33 cellular contexts compared by ENCODE assay signal in the genomic region with DNA sequence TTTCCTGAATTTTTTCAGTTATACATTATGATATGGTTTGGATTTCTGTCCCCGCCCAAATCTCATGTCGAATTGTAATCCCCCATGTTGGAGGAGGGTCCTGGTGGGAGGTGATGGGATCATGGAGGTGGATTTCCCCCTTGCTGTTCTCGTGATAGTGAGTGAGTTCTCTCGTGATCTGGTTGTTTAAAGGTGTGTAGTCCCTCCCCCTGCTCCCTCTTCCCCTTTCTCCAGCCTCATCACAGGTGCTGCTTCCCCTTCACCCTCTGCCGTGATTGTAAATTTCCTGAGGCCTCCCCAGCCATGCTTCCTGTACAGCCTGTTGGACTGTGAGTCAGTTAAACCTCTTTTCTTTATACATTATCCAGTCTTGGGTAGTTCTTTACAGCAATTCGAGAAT.
DNase-seq lines count a peak whose midpoint lies in the region; ATAC-seq and TF ChIP-seq lines count a peak whose summit lies in the region.
"Had no signal": no experiment of that assay in that cellular context is flagged by ENCODE, and none has a peak within 500 bp of the region (broad histone marks: within the 10 kb centered on the region; RNA-seq: fewer than 3 reads in every experiment).

No MANE protein-coding gene starts in this region.

- no peak overlapping the region for H2BK120ac ChIP-seq in mesenchymal stem cell (ENCODE audit: low read depth, low read length)

- no peaks in the 10 kb centered on the region for H3K79me1 ChIP-seq in mesenchymal stem cell (replicated peaks; ENCODE audit: low read length, poor library complexity, severe bottlenecking)

- in situ Hi-C loops in KBM-7 (cut with MboI; ENCODE audit: low pct_unique_long_range_greater_than_20kb, low sequenced_read_pairs) = no loop called here

- H3K27me3 Mint-ChIP-seq in activated B cell treated with CpG ODN at 0.5 μM for 24 hours = no peaks in the 10 kb centered on the region
- no peaks in the 10 kb centered on the region for H3K27me3 Mint-ChIP-seq in memory B cell
- peaks cover 0 to 11% (median 0%) of the 10 kb centered on the region in 5 donors for H3K27me3 Mint-ChIP-seq in naive thymus-derived CD4-positive, alpha-beta T cell
- H3K27me3 Mint-ChIP-seq: activated naive CD4-positive, alpha-beta T cell treated with anti-CD3 and anti-CD28 coated beads, Interleukin-2, amount 50 U/mL, for 24 hours; dendritic cell treated with granulocyte-macrophage colony-stimulating factor and Interleukin-4, amounts not matched to agents 40 ng/mL and 50 ng/mL, for 4 days; type B pancreatic cell had no signal

- H3K36me3 Mint-ChIP-seq in activated B cell treated with CpG ODN at 0.5 μM for 24 hours (ENCODE audit: low read depth) = no peaks in the 10 kb centered on the region
- H3K36me3 Mint-ChIP-seq in memory B cell = no peaks in the 10 kb centered on the region
- no peaks in the 10 kb centered on the region for H3K36me3 Mint-ChIP-seq in naive thymus-derived CD4-positive, alpha-beta T cell
- H3K36me3 Mint-ChIP-seq: activated naive CD4-positive, alpha-beta T cell treated with anti-CD3 and anti-CD28 coated beads, Interleukin-2, amount 50 U/mL, for 24 hours; brain; type B pancreatic cell had no signal

- H3K4me3 ChIP-seq in BLaER1 (no peak overlapping the region), mesenchymal stem cell (ENCODE audit: insufficient read depth in 1 of 2, low read depth in 1 of 2, low read length in 2 of 2) (no peak overlapping the region)
- H3K4me3 ChIP-seq in naive thymus-derived CD4-positive, alpha-beta T cell (ENCODE audit: low read length) = no peak overlapping the region
- H3K4me3 ChIP-seq: esophagus squamous epithelium, heart right ventricle, ovary had no signal

- CTCF ChIA-PET in activated B cell treated with CpG ODN at 0.5 μM for 24 hours (lab: Charles Lee) = interaction anchor here (1.2 kb wide), 1 partner anchor 9 kb away, joined by 4 read pairs; no protein-coding TSS in a partner anchor
- CTCF ChIA-PET in naive thymus-derived CD4-positive, alpha-beta T cell (lab: Charles Lee) = no interaction called here

- 89% methylated on average over 4 of the region's 6 CpGs for WGBS in mesenchymal stem cell

- intact Hi-C loops in activated B cell treated with CpG ODN at 0.5 μM for 24 hours (cut with micrococcal nuclease) = no loop called here
- intact Hi-C loops in naive thymus-derived CD4-positive, alpha-beta T cell (cut with micrococcal nuclease) = no loop called here

- H3K4ac ChIP-seq in mesenchymal stem cell (ENCODE audit: low read depth in 1 of 2, low read length in 2 of 2) = no peak overlapping the region

- H3K4me1 ChIP-seq in BLaER1 = peaks cover 30% of the 10 kb centered on the region
- no peaks in the 10 kb centered on the region for H3K4me1 ChIP-seq in naive thymus-derived CD4-positive, alpha-beta T cell (ENCODE audit: control insufficient read depth in 2 of 2, insufficient read depth in 2 of 2, low read length in 2 of 2)
- no peaks in the 10 kb centered on the region for H3K4me1 ChIP-seq in mesenchymal stem cell (ENCODE audit: control insufficient read depth, insufficient read depth, low read depth, low read length)
- H3K4me1 ChIP-seq: esophagus squamous epithelium, foreskin keratinocyte had no signal

- no peak for TF ChIP-seq CTCF in activated B cell treated with CpG ODN at 0.5 μM for 24 hours (IDR thresholded peaks at IDR 0.05)

- no peak overlapping the region for H3K18ac ChIP-seq in mesenchymal stem cell (ENCODE audit: low read depth in 1 of 2, low read length in 2 of 2)

- no peak overlapping the region for H4K8ac ChIP-seq in mesenchymal stem cell (ENCODE audit: low read length)

- no peak overlapping the region for H4K91ac ChIP-seq in mesenchymal stem cell (ENCODE audit: low read length)

- DNase-seq in KBM-7 (peak; percentile 49), activated B cell treated with CpG ODN at 0.5 μM for 24 hours (no peak), memory B cell (ENCODE audit: low spot score in 2 of 2) (no peak), AG08396 (ENCODE audit: low spot score) (no peak), mesenchymal stem cell (no peak)
- DNase-seq in naive thymus-derived CD4-positive, alpha-beta T cell = no peak
- DNase-seq: activated CD8-positive, alpha-beta T cell treated with anti-CD3 and anti-CD28 coated beads for 36 hours; amniotic stem cell; CD8-positive, alpha-beta memory T cell; DMS 273 treated with DMSO at 0.1 percent for 48 hours; endodermal cell; esophagus squamous epithelium; foreskin keratinocyte; GOT3; heart right ventricle; HFFc6; kidney; NCI-H1105; NCI-H187 treated with DMSO at 0.1 percent for 48 hours; NCI-H2171 treated with DMSO at 0.1 percent for 48 hours; NCI-H524 treated with DMSO at 0.1 percent for 48 hours; ovary; PC-3; stimulated activated CD4-positive, alpha-beta T cell treated with anti-CD3 and anti-CD28 coated beads, Interleukin-15, amount 100 ng/mL, for 24 hours; stimulated activated CD4-positive, alpha-beta T cell treated with anti-CD3 and anti-CD28 coated beads, Interleukin-4, amount 100 ng/mL, for 4 hours; T-helper 2 cell had no signal

- H2AK5ac ChIP-seq in mesenchymal stem cell (ENCODE audit: low read length, severe bottlenecking) = no peak overlapping the region

- H3K9me3 ChIP-seq in BLaER1 (no peaks in the 10 kb centered on the region), mesenchymal stem cell (ENCODE audit: control insufficient read depth, low read length) (no peaks in the 10 kb centered on the region)
- no peaks in the 10 kb centered on the region for H3K9me3 ChIP-seq in naive thymus-derived CD4-positive, alpha-beta T cell (ENCODE audit: control insufficient read depth in 2 of 3, low read length in 3 of 3)
- H3K9me3 ChIP-seq: esophagus squamous epithelium, heart right ventricle, ovary had no signal

- H3K4me3 Mint-ChIP-seq in activated B cell treated with CpG ODN at 0.5 μM for 24 hours (peak overlapping the region; percentile 8), memory B cell (peak overlapping the region; percentile 51)
- H3K4me3 Mint-ChIP-seq in naive thymus-derived CD4-positive, alpha-beta T cell = no peak overlapping the region
- H3K4me3 Mint-ChIP-seq: activated CD8-positive, alpha-beta T cell treated with anti-CD3 and anti-CD28 coated beads for 36 hours; activated naive CD4-positive, alpha-beta T cell treated with anti-CD3 and anti-CD28 coated beads, Interleukin-2, amount 50 U/mL, for 24 hours; brain; CD8-positive, alpha-beta memory T cell; dendritic cell treated with granulocyte-macrophage colony-stimulating factor and Interleukin-4, amounts not matched to agents 40 ng/mL and 50 ng/mL, for 4 days; endodermal cell; HFFc6; type B pancreatic cell had no signal

- H3K9me3 Mint-ChIP-seq in activated B cell treated with CpG ODN at 0.5 μM for 24 hours (no peaks in the 10 kb centered on the region), memory B cell (no peaks in the 10 kb centered on the region)
- no peaks in the 10 kb centered on the region for H3K9me3 Mint-ChIP-seq in naive thymus-derived CD4-positive, alpha-beta T cell
- H3K9me3 Mint-ChIP-seq: activated CD8-positive, alpha-beta T cell treated with anti-CD3 and anti-CD28 coated beads for 36 hours; activated naive CD4-positive, alpha-beta T cell treated with anti-CD3 and anti-CD28 coated beads, Interleukin-2, amount 50 U/mL, for 24 hours; activated T-helper 2 cell treated with anti-CD3 and anti-CD28 coated beads, Interferon-gamma antibody, Interleukin-2, Interleukin-4, amounts not matched to agents 10 μg/mL and 5 μg/mL and 100 μg/mL, durations not matched to agents 14 hours and 24 hours and 36 hours; brain; CD8-positive, alpha-beta memory T cell; dendritic cell treated with granulocyte-macrophage colony-stimulating factor and Interleukin-4, amounts not matched to agents 40 ng/mL and 50 ng/mL, for 4 days; endodermal cell; HFFc6; type B pancreatic cell had no signal

- peak; percentile 56 for ATAC-seq in activated B cell treated with CpG ODN at 0.5 μM for 24 hours (ENCODE audit: low read depth)
- ATAC-seq in memory B cell (ENCODE audit: low read depth) = peak; percentile 78
- no peak for ATAC-seq in naive thymus-derived CD4-positive, alpha-beta T cell
- ATAC-seq in HG03025 (IDR thresholded peaks at IDR 0.05; ENCODE audit: low FRiP score, unreplicated experiment) = no peak
- ATAC-seq: activated CD8-positive, alpha-beta T cell treated with anti-CD3 and anti-CD28 coated beads for 36 hours; foreskin keratinocyte; heart right ventricle; PC-3 had no signal

- H3K27me3 ChIP-seq in BLaER1 (no peaks in the 10 kb centered on the region), mesenchymal stem cell (ENCODE audit: control insufficient read depth in 1 of 2, insufficient read depth in 1 of 2, low read length in 2 of 2) (no peaks in the 10 kb centered on the region)
- no peaks in the 10 kb centered on the region for H3K27me3 ChIP-seq in naive thymus-derived CD4-positive, alpha-beta T cell (ENCODE audit: control insufficient read depth in 2 of 2, insufficient read depth in 2 of 2, low read length in 2 of 2)
- H3K27me3 ChIP-seq: esophagus squamous epithelium, foreskin keratinocyte, heart right ventricle, ovary had no signal

- no peak overlapping the region for H3K14ac ChIP-seq in mesenchymal stem cell (ENCODE audit: low read length in 2 of 2)

- POLR2A ChIA-PET in activated B cell treated with CpG ODN at 0.5 μM for 24 hours (lab: Charles Lee) = interaction anchor here (0.7 to 1.0 kb wide), 2 partner anchors 12 to 16 kb away, joined by 3 read pairs; a partner anchor contains a TSS
- POLR2A ChIA-PET in naive thymus-derived CD4-positive, alpha-beta T cell (lab: Charles Lee) = no interaction called here

- no peak overlapping the region for H2BK12ac ChIP-seq in mesenchymal stem cell (ENCODE audit: low read length in 2 of 2)

- H2BK15ac ChIP-seq in mesenchymal stem cell (ENCODE audit: low read depth, poor library complexity, severe bottlenecking) = no peak overlapping the region

- no peak overlapping the region for H3K23ac ChIP-seq in mesenchymal stem cell (ENCODE audit: low read length in 2 of 2)

- no peaks in the 10 kb centered on the region for H3K36me3 ChIP-seq in BLaER1
- H3K36me3 ChIP-seq in naive thymus-derived CD4-positive, alpha-beta T cell (ENCODE audit: control insufficient read depth in 2 of 3, insufficient read depth in 3 of 3, low read length in 3 of 3) = no peaks in the 10 kb centered on the region
- no peaks in the 10 kb centered on the region for H3K36me3 ChIP-seq in mesenchymal stem cell (ENCODE audit: control insufficient read depth in 1 of 2, insufficient read depth in 2 of 2, low read depth in 1 of 2, low read length in 2 of 2)
- H3K36me3 ChIP-seq: esophagus squamous epithelium, heart right ventricle, ovary had no signal

- H2AFZ ChIP-seq in mesenchymal stem cell (ENCODE audit: low read depth, low read length) = no peak overlapping the region

- no peaks in the 10 kb centered on the region for H4K20me1 ChIP-seq in BLaER1

- no peak overlapping the region for H2BK5ac ChIP-seq in mesenchymal stem cell (ENCODE audit: low read depth, low read length, poor library complexity, severe bottlenecking)

- H3K4me1 Mint-ChIP-seq in activated B cell treated with CpG ODN at 0.5 μM for 24 hours (peaks cover 8% of the 10 kb centered on the region), memory B cell (peaks cover 6% of the 10 kb centered on the region)
- peaks cover 0 to 4% (median 0%) of the 10 kb centered on the region in 7 donors for H3K4me1 Mint-ChIP-seq in naive thymus-derived CD4-positive, alpha-beta T cell
- H3K4me1 Mint-ChIP-seq: activated naive CD4-positive, alpha-beta T cell treated with anti-CD3 and anti-CD28 coated beads, Interleukin-2, amount 50 U/mL, for 24 hours; CD8-positive, alpha-beta memory T cell had no signal

- H3K4me2 ChIP-seq in BLaER1 (peak overlapping the region; percentile 65), mesenchymal stem cell (ENCODE audit: low read length, poor library complexity, severe bottlenecking) (no peak overlapping the region)

- peak overlapping the region; percentile 71 for H3K27ac Mint-ChIP-seq in activated B cell treated with CpG ODN at 0.5 μM for 24 hours
- peak overlapping the region; percentile 4 for H3K27ac Mint-ChIP-seq in memory B cell
- H3K27ac Mint-ChIP-seq in naive thymus-derived CD4-positive, alpha-beta T cell = no peak overlapping the region
- H3K27ac Mint-ChIP-seq: activated CD8-positive, alpha-beta T cell treated with anti-CD3 and anti-CD28 coated beads for 36 hours; activated naive CD4-positive, alpha-beta T cell treated with anti-CD3 and anti-CD28 coated beads, Interleukin-2, amount 50 U/mL, for 24 hours; activated T-helper 2 cell treated with anti-CD3 and anti-CD28 coated beads, Interferon-gamma antibody, Interleukin-2, Interleukin-4, amounts not matched to agents 10 μg/mL and 5 μg/mL and 100 μg/mL, durations not matched to agents 14 hours and 24 hours and 36 hours; CD8-positive, alpha-beta memory T cell; dendritic cell treated with granulocyte-macrophage colony-stimulating factor and Interleukin-4, amounts not matched to agents 40 ng/mL and 50 ng/mL, for 4 days; endodermal cell; HFFc6; type B pancreatic cell had no signal

- H3K27ac ChIP-seq in BLaER1 = peak overlapping the region; percentile 35; the same call in 1 of the 2 replicates
- no peak overlapping the region for H3K27ac ChIP-seq in naive thymus-derived CD4-positive, alpha-beta T cell (ENCODE audit: low read depth, low read length)
- no peak overlapping the region for H3K27ac ChIP-seq in mesenchymal stem cell (ENCODE audit: low read length, poor library complexity, severe bottlenecking)
- H3K27ac ChIP-seq: esophagus squamous epithelium, foreskin keratinocyte, heart right ventricle, ovary had no signal

- H3K9ac ChIP-seq in BLaER1 = no peak overlapping the region
- no peak overlapping the region for H3K9ac ChIP-seq in mesenchymal stem cell (ENCODE audit: low read length)

Comparison
In these comparisons a context has a peak if more than half of its experiments do, and no peak if none do; other contexts are left out.
1. ATAC-seq: peak in activated B cell treated with CpG ODN at 0.5 μM for 24 hours (single experiment) and memory B cell (single experiment); none in naive thymus-derived CD4-positive, alpha-beta T cell (single experiment) and HG03025 (single experiment).
2. H3K27ac Mint-ChIP-seq: peak in activated B cell treated with CpG ODN at 0.5 μM for 24 hours (single experiment) and memory B cell (single experiment); none in naive thymus-derived CD4-positive, alpha-beta T cell (0 of 9).
3. H3K4me3 Mint-ChIP-seq: peak in activated B cell treated with CpG ODN at 0.5 μM for 24 hours (single experiment) and memory B cell (single experiment); none in naive thymus-derived CD4-positive, alpha-beta T cell (0 of 10).